In genomic region chr7:106346678-106347217, GRCh38 we compare ENCODE assay signal across 1 cellular context.
TF ChIP-seq lines count a peak whose summit lies in the region.

No MANE protein-coding gene starts in this region.

TF ChIP-seq in GM12878, 131 proteins besides CTCF, POLR2A, EP300 and RAD21 (continued from another document and continues in another):
- TF ChIP-seq USF1 (IDR thresholded peaks at IDR 0.05; ENCODE audit: borderline replicate concordance, extremely low read length, insufficient read depth, low read depth, low read length) (no peak), CBX3 (IDR thresholded peaks at IDR 0.05; ENCODE audit: borderline replicate concordance, low read depth) (no peak), FOXM1 (IDR thresholded peaks at IDR 0.05; ENCODE audit: low read depth, low read length) (peak; percentile 94), ELK1 (IDR thresholded peaks at IDR 0.05; ENCODE audit: low read depth, low read length) (no peak), IKZF1 (conservative IDR thresholded peaks at IDR 0.05) (peak; percentile 83), JUND (IDR thresholded peaks at IDR 0.05; ENCODE audit: low read depth, low read length) (peak; percentile 88), PML (IDR thresholded peaks at IDR 0.05; ENCODE audit: low read length) (peak; percentile 83), ZNF207 (IDR thresholded peaks at IDR 0.05; ENCODE audit: borderline replicate concordance) (no peak; the same call in 1 of the 2 replicates), NBN (IDR thresholded peaks at IDR 0.05) (peak; percentile 95), IRF3 (IDR thresholded peaks at IDR 0.05) (no peak), CHD2 (IDR thresholded peaks at IDR 0.05; ENCODE audit: borderline replicate concordance, low read depth, low read length) (peak; percentile 77; the same call in 1 of the 2 replicates), BMI1 (IDR thresholded peaks at IDR 0.05; ENCODE audit: borderline replicate concordance) (peak; percentile 71), BACH1 (IDR thresholded peaks at IDR 0.05; ENCODE audit: borderline replicate concordance) (peak; percentile 94), KLF5 (IDR thresholded peaks at IDR 0.05; ENCODE audit: partially characterized antibody) (peak; percentile 57), REST (IDR thresholded peaks at IDR 0.05; ENCODE audit: low read depth, low read length) (no peak), CEBPB (IDR thresholded peaks at IDR 0.05; ENCODE audit: borderline replicate concordance in 1 of 2, low read depth in 2 of 2, low read length in 2 of 2) (peak; percentile 45 to 84; a peak in 2 of 4 replicates), NFIC (IDR thresholded peaks at IDR 0.05; ENCODE audit: low read depth, low read length) (peak; percentile 99), POLR2AphosphoS5 (IDR thresholded peaks at IDR 0.05; ENCODE audit: low read length) (no peak), STAT3 (IDR thresholded peaks at IDR 0.05; ENCODE audit: low read depth, low read length) (peak; percentile 93; the same call in 1 of the 2 replicates), FOXK2 (IDR thresholded peaks at IDR 0.05) (no peak), SMARCA5 (IDR thresholded peaks at IDR 0.05) (peak; percentile 25; the same call in 1 of the 2 replicates), ETV6 (conservative IDR thresholded peaks at IDR 0.05 in 1 of 2, IDR thresholded peaks at IDR 0.05 in 1 of 2; ENCODE audit: borderline replicate concordance in 1 of 2, low read depth in 1 of 2) (peak in 1 of 2 experiments; percentile 86; a peak in 2 of 4 replicates), RAD51 (IDR thresholded peaks at IDR 0.05) (peak; percentile 85), CEBPZ (IDR thresholded peaks at IDR 0.05; ENCODE audit: low read depth, low read length) (no peak), NR2C2 (IDR thresholded peaks at IDR 0.05; ENCODE audit: borderline replicate concordance, control insufficient read depth, insufficient read length, low read depth) (no peak), HDAC2 (IDR thresholded peaks at IDR 0.05) (no peak), ZNF217 (IDR thresholded peaks at IDR 0.05) (peak; percentile 30; the same call in 1 of the 2 replicates), IKZF2 (IDR thresholded peaks at IDR 0.05) (peak; percentile 87 to 91), IRF4 (IDR thresholded peaks at IDR 0.05; ENCODE audit: low read depth, low read length) (peak; percentile 93), DPF2 (IDR thresholded peaks at IDR 0.05) (peak; percentile 95), SREBF1 (IDR thresholded peaks at IDR 0.05; ENCODE audit: low read length) (no peak), TARDBP (IDR thresholded peaks at IDR 0.05; ENCODE audit: borderline replicate concordance) (peak; percentile 36; the same call in 1 of the 2 replicates), ZSCAN29 (IDR thresholded peaks at IDR 0.05) (no peak), ZNF24 (IDR thresholded peaks at IDR 0.05) (peak; percentile 74; the same call in 1 of the 2 replicates), POLR2AphosphoS2 (IDR thresholded peaks at IDR 0.05; ENCODE audit: low read depth, low read length) (no peak), ATF7 (IDR thresholded peaks at IDR 0.05; ENCODE audit: low read depth) (peak; percentile 99), CHD1 (IDR thresholded peaks at IDR 0.05; ENCODE audit: low read depth, low read length) (no peak), JUNB (IDR thresholded peaks at IDR 0.05) (peak; percentile 96), ESRRA (IDR thresholded peaks at IDR 0.05; ENCODE audit: low read length) (no peak), MLLT1 (IDR thresholded peaks at IDR 0.05) (peak; percentile 95), STAT1 (conservative IDR thresholded peaks at IDR 0.05) (no peak), ZNF687 (IDR thresholded peaks at IDR 0.05) (peak; percentile 61), ZZZ3 (IDR thresholded peaks at IDR 0.05; ENCODE audit: control insufficient read depth, insufficient read length, low read depth) (no peak), RUNX3 (IDR thresholded peaks at IDR 0.05; ENCODE audit: low read length) (peak; percentile 100)
